In genomic region chr7:123538189-123538714, GRCh38 we compare ENCODE assay signal across 1 cellular context.
TF ChIP-seq lines count a peak whose summit lies in the region.

No MANE protein-coding gene starts in this region.

TF ChIP-seq in K562, 482 proteins besides CTCF, POLR2A, EP300 and RAD21 (continued from another document and continues in another):
- TF ChIP-seq ZBTB9 (CRISPR knock-in tag; IDR thresholded peaks at IDR 0.05) (no peak), ZFPM2 (CRISPR knock-in tag; IDR thresholded peaks at IDR 0.05) (no peak), ZNF263 (CRISPR knock-in tag; IDR thresholded peaks at IDR 0.05; ENCODE audit: borderline replicate concordance) (no peak), BRD9 (IDR thresholded peaks at IDR 0.05; ENCODE audit: low read depth, partially characterized antibody) (no peak), KHSRP (IDR thresholded peaks at IDR 0.05) (peak; percentile 24; the same call in 1 of the 2 replicates), MLLT1 (IDR thresholded peaks at IDR 0.05) (no peak), SMAD4 (CRISPR knock-in tag; conservative IDR thresholded peaks at IDR 0.05) (no peak), ZNF764 (CRISPR knock-in tag; IDR thresholded peaks at IDR 0.05; ENCODE audit: low read depth) (no peak), MTA2 (IDR thresholded peaks at IDR 0.05; ENCODE audit: low read depth) (peak; percentile 47; the same call in 1 of the 2 replicates), POLR2AphosphoS5 (IDR thresholded peaks at IDR 0.05; ENCODE audit: control insufficient read depth, insufficient read depth, low read depth, low read length) (no peak; the same call in 1 of the 2 replicates), MGA (IDR thresholded peaks at IDR 0.05) (no peak), TSC22D4 (tag; IDR thresholded peaks at IDR 0.05) (no peak), SP1 (CRISPR knock-in tag; IDR thresholded peaks at IDR 0.05) (no peak), TSHZ1 (CRISPR knock-in tag; IDR thresholded peaks at IDR 0.05) (no peak), NR3C1 (CRISPR knock-in tag; IDR thresholded peaks at IDR 0.05) (no peak), SRSF1 (IDR thresholded peaks at IDR 0.05; ENCODE audit: low read depth, low read length) (no peak), ZNF324 (CRISPR knock-in tag; IDR thresholded peaks at IDR 0.05) (no peak), CTBP1 (IDR thresholded peaks at IDR 0.05; ENCODE audit: borderline replicate concordance) (peak; percentile 61; the same call in 1 of the 2 replicates), CC2D1A (IDR thresholded peaks at IDR 0.05) (peak; percentile 66), MCM3 (IDR thresholded peaks at IDR 0.05) (no peak), PCBP1 (IDR thresholded peaks at IDR 0.05; ENCODE audit: low read depth, low read length, poor library complexity, severe bottlenecking) (no peak), NBN (IDR thresholded peaks at IDR 0.05; ENCODE audit: low read depth) (peak; percentile 41; the same call in 1 of the 2 replicates), TEAD2 (tag; IDR thresholded peaks at IDR 0.05) (no peak)
- TF ChIP-seq, protein P1, sequence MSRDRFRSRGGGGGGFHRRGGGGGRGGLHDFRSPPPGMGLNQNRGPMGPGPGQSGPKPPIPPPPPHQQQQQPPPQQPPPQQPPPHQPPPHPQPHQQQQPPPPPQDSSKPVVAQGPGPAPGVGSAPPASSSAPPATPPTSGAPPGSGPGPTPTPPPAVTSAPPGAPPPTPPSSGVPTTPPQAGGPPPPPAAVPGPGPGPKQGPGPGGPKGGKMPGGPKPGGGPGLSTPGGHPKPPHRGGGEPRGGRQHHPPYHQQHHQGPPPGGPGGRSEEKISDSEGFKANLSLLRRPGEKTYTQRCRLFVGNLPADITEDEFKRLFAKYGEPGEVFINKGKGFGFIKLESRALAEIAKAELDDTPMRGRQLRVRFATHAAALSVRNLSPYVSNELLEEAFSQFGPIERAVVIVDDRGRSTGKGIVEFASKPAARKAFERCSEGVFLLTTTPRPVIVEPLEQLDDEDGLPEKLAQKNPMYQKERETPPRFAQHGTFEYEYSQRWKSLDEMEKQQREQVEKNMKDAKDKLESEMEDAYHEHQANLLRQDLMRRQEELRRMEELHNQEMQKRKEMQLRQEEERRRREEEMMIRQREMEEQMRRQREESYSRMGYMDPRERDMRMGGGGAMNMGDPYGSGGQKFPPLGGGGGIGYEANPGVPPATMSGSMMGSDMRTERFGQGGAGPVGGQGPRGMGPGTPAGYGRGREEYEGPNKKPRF (IDR thresholded peaks at IDR 0.05; ENCODE audit: low read depth, low read length): no peak
